1 cellular context compared by ENCODE assay signal in the genomic region with DNA sequence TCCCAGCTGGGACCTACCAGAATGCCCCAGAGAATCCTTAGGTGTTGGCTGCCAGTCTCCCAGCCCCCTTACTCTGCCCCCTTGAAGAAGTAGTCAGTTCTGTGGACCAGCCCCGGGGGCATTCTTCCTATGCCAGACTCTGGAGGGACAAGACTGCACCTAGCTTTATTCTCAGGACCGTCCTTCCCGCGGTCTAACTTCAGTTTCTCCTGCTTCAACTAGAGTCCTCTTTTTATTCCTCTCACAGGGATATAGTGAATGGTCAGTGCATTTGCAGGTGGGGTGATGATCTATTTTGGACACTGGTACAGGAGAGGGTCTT.
TF ChIP-seq lines count a peak whose summit lies in the region.

No MANE protein-coding gene starts in this region.

TF ChIP-seq in H1, 55 proteins besides CTCF, POLR2A, EP300 and RAD21:
- 0 out of 4 replicates have a peak, but pooled peaks of 1 of the 2 experiments have one; percentile 7 for TF ChIP-seq HDAC2 (IDR thresholded peaks at IDR 0.05; ENCODE audit: borderline replicate concordance in 1 of 2, low read depth in 2 of 2, low read length in 2 of 2)
- no peak for TF ChIP-seq CEBPB (IDR thresholded peaks at IDR 0.05; ENCODE audit: low read depth, low read length)
